9 cellular contexts compared by ENCODE assay signal in genomic region chr4:1208266-1208961, GRCh38. TPM values are rescaled to one million over a fixed set of nuclear protein-coding genes. Genes with fewer than 3 reads are reported as not detected.
DNase-seq lines count a peak whose midpoint lies in the region; ATAC-seq and TF ChIP-seq lines count a peak whose summit lies in the region.
"Had no signal": no experiment of that assay in that cellular context is flagged by ENCODE, and none has a peak within 500 bp of the region (broad histone marks: within the 10 kb centered on the region; RNA-seq: fewer than 3 reads in every experiment).

No MANE protein-coding gene starts in this region.

- ATAC-seq in GM18520 (IDR thresholded peaks at IDR 0.05; ENCODE audit: unreplicated experiment) = no peak

- H3K9ac ChIP-seq in skeletal muscle tissue (ENCODE audit: low read depth in 1 of 3, low read length in 3 of 3) = peak overlapping the region in 1 of 3 donors; percentile 20

- no peaks in the 10 kb centered on the region for H3K27me3 ChIP-seq in hepatocyte
- H3K27me3 ChIP-seq in skeletal muscle tissue (ENCODE audit: control insufficient read depth in 3 of 3, insufficient read depth in 3 of 3, low read length in 3 of 3) = no peaks in the 10 kb centered on the region

- H3K27ac ChIP-seq in hepatocyte = peak overlapping the region; percentile 84
- H3K27ac ChIP-seq in skeletal muscle tissue (ENCODE audit: low read depth, low read length) = peak overlapping the region; percentile 68

- 92% methylated on average over 37 of the region's 37 CpGs for WGBS in hepatocyte (ENCODE audit: low lambda C conversion rate, missing lambda C conversion rate)

- H3K27me3 Mint-ChIP-seq in HFFc6 (ENCODE audit: insufficient read depth) = peaks cover 5% of the 10 kb centered on the region; the same call in 1 of the 2 replicates
- no peaks in the 10 kb centered on the region for H3K27me3 Mint-ChIP-seq in activated T-helper 2 cell treated with anti-CD3 and anti-CD28 coated beads, Interferon-gamma antibody, Interleukin-2, Interleukin-4, amounts not matched to agents 10 μg/mL and 5 μg/mL and 100 μg/mL, durations not matched to agents 14 hours and 24 hours and 36 hours (ENCODE audit: low read depth)

- no peaks in the 10 kb centered on the region for H3K79me2 ChIP-seq in hepatocyte

- H3K36me3 ChIP-seq in hepatocyte (replicated peaks; ENCODE audit: insufficient read depth, low read depth) (no peaks in the 10 kb centered on the region), skeletal muscle tissue (ENCODE audit: control insufficient read depth in 3 of 3, insufficient read depth in 3 of 3, low read length in 3 of 3) (peaks cover 14 to 16% (median 15%) of the 10 kb centered on the region in 3 donors)

- intact Hi-C loops in activated T-helper 2 cell treated with anti-CD3 and anti-CD28 coated beads, Interferon-gamma antibody, Interleukin-2, Interleukin-4, amounts not matched to agents 10 μg/mL and 5 μg/mL and 100 μg/mL, durations not matched to agents 14 hours and 24 hours and 36 hours (cut with micrococcal nuclease) = no loop called here

- H3K4me1 ChIP-seq in hepatocyte (ENCODE audit: insufficient read depth) (peaks cover 47% of the 10 kb centered on the region), skeletal muscle tissue (ENCODE audit: control insufficient read depth in 3 of 3, insufficient read depth in 3 of 3, low read length in 3 of 3) (peaks cover 38 to 42% (median 38%) of the 10 kb centered on the region in 3 donors)

- H4K20me1 ChIP-seq in hepatocyte (ENCODE audit: insufficient read depth, poor library complexity, severe bottlenecking) = no peaks in the 10 kb centered on the region

- no peaks in the 10 kb centered on the region for H3K9me3 Mint-ChIP-seq in HFFc6
- no peaks in the 10 kb centered on the region for H3K9me3 Mint-ChIP-seq in activated T-helper 2 cell treated with anti-CD3 and anti-CD28 coated beads, Interferon-gamma antibody, Interleukin-2, Interleukin-4, amounts not matched to agents 10 μg/mL and 5 μg/mL and 100 μg/mL, durations not matched to agents 14 hours and 24 hours and 36 hours

- no peak overlapping the region for H3K4me3 ChIP-seq in hepatocyte
- peak overlapping the region in 1 of 3 donors; percentile 41 for H3K4me3 ChIP-seq in skeletal muscle tissue (ENCODE audit: low read length in 3 of 3)

- TF ChIP-seq CTCF in HFFc6 (IDR thresholded peaks at IDR 0.05) = no peak
- no peak for TF ChIP-seq CTCF in hepatocyte (IDR thresholded peaks at IDR 0.05; ENCODE audit: poor library complexity)

- DNase-seq in HFFc6 (no peak), hepatocyte (ENCODE audit: low spot score) (no peak), NCI-H69 (lab: John Stamatoyannopoulos, UW) (no peak), NOMO-1 treated with dmso at 0.1 percent for 144 hours (lab: John Stamatoyannopoulos, UW; ENCODE audit: unreplicated experiment) (no peak), SHP77 (lab: John Stamatoyannopoulos, UW) (no peak)
- no peak for DNase-seq in activated T-helper 2 cell treated with anti-CD3 and anti-CD28 coated beads, Interferon-gamma antibody, Interleukin-2, Interleukin-4, amounts not matched to agents 10 μg/mL and 5 μg/mL and 100 μg/mL, durations not matched to agents 14 hours and 24 hours and 36 hours (ENCODE audit: low spot score)
- DNase-seq: GOT3 had no signal

- H3K36me3 Mint-ChIP-seq in HFFc6 (ENCODE audit: low read depth) = peaks cover 7% of the 10 kb centered on the region; the same call in 1 of the 2 replicates
- H3K36me3 Mint-ChIP-seq in activated T-helper 2 cell treated with anti-CD3 and anti-CD28 coated beads, Interferon-gamma antibody, Interleukin-2, Interleukin-4, amounts not matched to agents 10 μg/mL and 5 μg/mL and 100 μg/mL, durations not matched to agents 14 hours and 24 hours and 36 hours (ENCODE audit: low read depth) = peaks cover 17% of the 10 kb centered on the region

- H3K9me3 ChIP-seq in hepatocyte (ENCODE audit: low read depth) = no peaks in the 10 kb centered on the region
- H3K9me3 ChIP-seq in skeletal muscle tissue (ENCODE audit: control insufficient read depth in 3 of 3, low read length in 3 of 3) = no peaks in the 10 kb centered on the region

- H3K9me2 ChIP-seq in hepatocyte (replicated peaks; ENCODE audit: insufficient read depth) = no peaks in the 10 kb centered on the region

- H3K27ac Mint-ChIP-seq in HFFc6 = peak overlapping the region; percentile 65
- H3K27ac Mint-ChIP-seq in activated T-helper 2 cell treated with anti-CD3 and anti-CD28 coated beads, Interferon-gamma antibody, Interleukin-2, Interleukin-4, amounts not matched to agents 10 μg/mL and 5 μg/mL and 100 μg/mL, durations not matched to agents 14 hours and 24 hours and 36 hours = peak overlapping the region; percentile 28

- H3K4me3 Mint-ChIP-seq in HFFc6 = no peak overlapping the region
- H3K4me3 Mint-ChIP-seq in activated T-helper 2 cell treated with anti-CD3 and anti-CD28 coated beads, Interferon-gamma antibody, Interleukin-2, Interleukin-4, amounts not matched to agents 10 μg/mL and 5 μg/mL and 100 μg/mL, durations not matched to agents 14 hours and 24 hours and 36 hours (ENCODE audit: low read depth) = no peak overlapping the region

- H2AFZ ChIP-seq in hepatocyte = no peak overlapping the region

- H3K4me2 ChIP-seq in hepatocyte = no peak overlapping the region

- peaks cover 18% of the 10 kb centered on the region; the same call in 1 of the 2 replicates for H3K4me1 Mint-ChIP-seq in HFFc6 (ENCODE audit: low read depth)
- H3K4me1 Mint-ChIP-seq in activated T-helper 2 cell treated with anti-CD3 and anti-CD28 coated beads, Interferon-gamma antibody, Interleukin-2, Interleukin-4, amounts not matched to agents 10 μg/mL and 5 μg/mL and 100 μg/mL, durations not matched to agents 14 hours and 24 hours and 36 hours (ENCODE audit: low read depth) = peaks cover 12% of the 10 kb centered on the region

RNA-seq across cellular contexts. Expression of gene SPON2, which starts 36.0 kb away (rescaled TPM):
- 10 to 100 TPM; 12.0 to 53.5 (median 48.2) TPM for total RNA-seq in HFFc6 (2021; fragmentation: NEBNext Ultra II Directional; extraction: Animal tissue kit (Norgen Biotek cat#: 25700))
- total RNA-seq in activated T-helper 2 cell treated with anti-CD3 and anti-CD28 coated beads, Interferon-gamma antibody, Interleukin-2, Interleukin-4, amounts not matched to agents 10 μg/mL and 5 μg/mL and 100 μg/mL, durations not matched to agents 14 hours and 24 hours and 36 hours = 26.1 and 26.7 TPM in 2 replicates
- total RNA-seq in hepatocyte (308 and 403 TPM in 2 replicates), skeletal muscle tissue (29.2 TPM)
- 1,210 and 1,380 TPM in 2 replicates for polyA plus RNA-seq in hepatocyte

RNA-seq across cellular contexts. Expression of gene CTBP1, which starts 40.5 kb away (rescaled TPM):
- 100 to 1,000 TPM; 109 to 126 (median 114) TPM for total RNA-seq in HFFc6 (2021; fragmentation: NEBNext Ultra II Directional; extraction: Animal tissue kit (Norgen Biotek cat#: 25700))
- total RNA-seq in activated T-helper 2 cell treated with anti-CD3 and anti-CD28 coated beads, Interferon-gamma antibody, Interleukin-2, Interleukin-4, amounts not matched to agents 10 μg/mL and 5 μg/mL and 100 μg/mL, durations not matched to agents 14 hours and 24 hours and 36 hours = 194 and 195 TPM in 2 replicates
- total RNA-seq in hepatocyte = 129 and 169 TPM in 2 replicates
- polyA plus RNA-seq in hepatocyte = 147 and 179 TPM in 2 replicates
- 109 TPM for total RNA-seq in skeletal muscle tissue
